In genomic region chr2:86443601-86444000, GRCh38 we compare ENCODE assay signal across 10 cellular contexts. TPM values are rescaled to one million over a fixed set of nuclear protein-coding genes. Genes with fewer than 3 reads are reported as not detected.
DNase-seq lines count a peak whose midpoint lies in the region; ATAC-seq and TF ChIP-seq lines count a peak whose summit lies in the region.
"Had no signal": no experiment of that assay in that cellular context is flagged by ENCODE, and none has a peak within 500 bp of the region (broad histone marks: within the 10 kb centered on the region; RNA-seq: fewer than 3 reads in every experiment).

No MANE protein-coding gene starts in this region.

- no peaks in the 10 kb centered on the region for H3K9me3 ChIP-seq in cardiac muscle cell (ENCODE audit: low read depth)
- H3K9me3 ChIP-seq in tibial artery = peaks cover 0 to 11% (median 7%) of the 10 kb centered on the region in 3 donors

- H3K9me3 Mint-ChIP-seq in mesothelial cell of epicardium = peaks cover 19% of the 10 kb centered on the region

- no peak for ATAC-seq in Right ventricle myocardium inferior
- ATAC-seq in GM19023 (IDR thresholded peaks at IDR 0.05; ENCODE audit: unreplicated experiment) = no peak
- no peak for ATAC-seq in GM19397 (IDR thresholded peaks at IDR 0.05; ENCODE audit: unreplicated experiment)

- TF ChIP-seq CTCF in cardiac muscle cell (IDR thresholded peaks at IDR 0.05; ENCODE audit: low read depth, low read length) (no peak), astrocyte of the cerebellum (IDR thresholded peaks at IDR 0.05; ENCODE audit: low read depth, low read length, missing control alignments) (no peak), mesothelial cell of epicardium (IDR thresholded peaks at IDR 0.05; ENCODE audit: unreplicated experiment) (no peak), tibial artery (IDR thresholded peaks at IDR 0.05) (no peak)

- H3K4me3 ChIP-seq in cardiac muscle cell (peak overlapping the region; percentile 74), astrocyte of the cerebellum (ENCODE audit: low read depth, low read length) (peak overlapping the region; percentile 80), tibial artery (peak overlapping the region; percentile 65 to 86), H7 (ENCODE audit: insufficient read depth, low read depth, low read length) (no peak overlapping the region)

- intact Hi-C loops in Right ventricle myocardium inferior (cut with DNase I) = loop anchor here (5.0 kb wide), 4 partner anchors 44 to 221 kb away; partner anchors contain the start of genes CHMP3 and RNF103
- intact Hi-C loops in tibial artery (cut with DNase I; ENCODE audit: low total_unique reads) = loop anchor here (10.0 kb wide), 2 partner anchors 181 to 219 kb away; partner anchors contain the start of gene RNF103

- H3K36me3 ChIP-seq in cardiac muscle cell (peaks cover 8% of the 10 kb centered on the region), tibial artery (peaks cover 0 to 8% (median 0%) of the 10 kb centered on the region in 3 donors), H7 (replicated peaks; ENCODE audit: control insufficient read depth, insufficient read depth, low read length) (no peaks in the 10 kb centered on the region; the same call in 1 of the 2 replicates)

- peaks cover 50% of the 10 kb centered on the region for H3K4me1 Mint-ChIP-seq in mesothelial cell of epicardium

- peaks cover 30% of the 10 kb centered on the region for H3K36me3 Mint-ChIP-seq in mesothelial cell of epicardium

- H3K4me1 ChIP-seq in cardiac muscle cell (ENCODE audit: low read depth) = peaks cover 26% of the 10 kb centered on the region
- H3K4me1 ChIP-seq in tibial artery = peaks cover 0 to 57% (median 36%) of the 10 kb centered on the region in 4 donors

- H3K27ac ChIP-seq in cardiac muscle cell (peak overlapping the region; percentile 99), tibial artery (peak overlapping the region in 1 of 2 donors; percentile 90)

- no peaks in the 10 kb centered on the region for H3K27me3 Mint-ChIP-seq in mesothelial cell of epicardium (ENCODE audit: low read depth)

- H3K4me3 Mint-ChIP-seq in mesothelial cell of epicardium = peak overlapping the region; percentile 92

- no peaks in the 10 kb centered on the region for H3K27me3 ChIP-seq in cardiac muscle cell
- no peaks in the 10 kb centered on the region for H3K27me3 ChIP-seq in tibial artery
- no peaks in the 10 kb centered on the region for H3K27me3 ChIP-seq in H7 (ENCODE audit: control insufficient read depth, insufficient read depth, low read length)

- in situ Hi-C loops in astrocyte of the cerebellum (cut with HindIII; ENCODE audit: low sequenced_read_pairs) = no loop called here

- DNase-seq in cardiac muscle cell (ENCODE audit: low read depth in 1 of 2, low spot score in 1 of 2) = no peak
- DNase-seq in Right ventricle myocardium inferior (ENCODE audit: missing footprints) = no peak
- peak; percentile 34 for DNase-seq in astrocyte of the cerebellum (ENCODE audit: low read depth)
- DNase-seq in mesothelial cell of epicardium (ENCODE audit: low spot score in 2 of 2, unreplicated experiment in 2 of 2) = no peak
- DNase-seq in tibial artery = no peak
- DNase-seq in H7 = no peak
- DNase-seq: activated gamma-delta T cell treated with Interleukin-2 at 50 U/mL for 16 hours, NCI-H1105 had no signal

- peak overlapping the region; percentile 98 for H3K27ac Mint-ChIP-seq in mesothelial cell of epicardium

RNA-seq across cellular contexts. Expression of gene KDM3A, which starts 2.4 kb away (rescaled TPM):
- 45.0 and 55.6 TPM in 2 replicates for total RNA-seq in cardiac muscle cell
- polyA plus RNA-seq in cardiac muscle cell = 40.7 and 47.2 TPM in 2 replicates
- total RNA-seq in Right ventricle myocardium inferior = 29.5 TPM
- 103 to 113 TPM (median 108 TPM) in 3 replicates for total RNA-seq in mesothelial cell of epicardium
- total RNA-seq in H7 (2014; rRNA removed; shearing (Covaris generic)) = 10.3 and 14.5 TPM in 2 replicates
